16 cellular contexts compared by ENCODE assay signal in the genomic region with DNA sequence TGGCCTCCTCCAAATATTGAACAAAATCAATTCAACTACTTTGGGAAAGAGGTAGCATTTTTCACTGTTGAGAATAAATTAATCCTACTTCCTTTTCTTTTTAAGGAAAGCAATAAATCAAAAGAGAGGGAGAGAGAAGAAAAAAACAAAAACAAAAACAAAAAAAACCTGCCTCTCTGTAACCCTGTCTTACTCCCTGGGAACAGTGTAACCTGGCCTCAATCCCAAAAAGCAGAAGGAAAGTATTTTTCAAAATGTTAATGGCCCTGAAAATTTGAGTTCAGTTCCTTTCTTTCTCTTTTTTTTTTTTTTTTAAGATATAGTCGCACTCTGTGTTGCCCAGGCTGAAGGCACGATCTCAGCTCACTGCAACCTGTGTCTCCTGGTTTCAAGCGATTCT.
"Had no signal": no experiment of that assay in that cellular context is flagged by ENCODE, and none has a peak within 500 bp of the region (broad histone marks: within the 10 kb centered on the region; RNA-seq: fewer than 3 reads in every experiment).

No MANE protein-coding gene starts in this region.

- ATAC-seq: activated CD4-positive, CD25-positive, alpha-beta regulatory T cell treated with anti-CD3 and anti-CD28 coated beads, Interleukin-2, amount 50 U/mL, for 24 hours; activated naive CD8-positive, alpha-beta T cell treated with anti-CD3 and anti-CD28 coated beads, Interleukin-2, amount 50 U/mL, for 24 hours; naive thymus-derived CD8-positive, alpha-beta T cell had no signal

- H3K4me3 ChIP-seq: cardiac muscle cell, SK-N-MC had no signal

- H3K27ac ChIP-seq: cardiac muscle cell, parathyroid adenoma, SK-N-MC had no signal

- H3K36me3 ChIP-seq: cardiac muscle cell had no signal

- H3K27me3 ChIP-seq: cardiac muscle cell had no signal

- H3K4me1 ChIP-seq: parathyroid adenoma had no signal

- DNase-seq: activated CD4-positive, alpha-beta T cell treated with anti-CD3 and anti-CD28 coated beads, Interleukin-2, amount 50 U/mL, for 4 hours; activated naive CD4-positive, alpha-beta T cell treated with anti-CD3 and anti-CD28 coated beads for 36 hours; activated naive CD8-positive, alpha-beta T cell treated with anti-CD3 and anti-CD28 coated beads, Interleukin-2, amount 50 U/mL, for 24 hours; activated T-cell treated with anti-CD3 and anti-CD28 coated beads for 4 hours; effector CD4-positive, alpha-beta T cell; foreskin fibroblast; naive thymus-derived CD8-positive, alpha-beta T cell; retina; T-helper 9 cell had no signal

- FAIRE-seq: colon, endothelial cell of umbilical vein, islet of Langerhans had no signal
